10 cellular contexts compared by ENCODE assay signal in the genomic region with DNA sequence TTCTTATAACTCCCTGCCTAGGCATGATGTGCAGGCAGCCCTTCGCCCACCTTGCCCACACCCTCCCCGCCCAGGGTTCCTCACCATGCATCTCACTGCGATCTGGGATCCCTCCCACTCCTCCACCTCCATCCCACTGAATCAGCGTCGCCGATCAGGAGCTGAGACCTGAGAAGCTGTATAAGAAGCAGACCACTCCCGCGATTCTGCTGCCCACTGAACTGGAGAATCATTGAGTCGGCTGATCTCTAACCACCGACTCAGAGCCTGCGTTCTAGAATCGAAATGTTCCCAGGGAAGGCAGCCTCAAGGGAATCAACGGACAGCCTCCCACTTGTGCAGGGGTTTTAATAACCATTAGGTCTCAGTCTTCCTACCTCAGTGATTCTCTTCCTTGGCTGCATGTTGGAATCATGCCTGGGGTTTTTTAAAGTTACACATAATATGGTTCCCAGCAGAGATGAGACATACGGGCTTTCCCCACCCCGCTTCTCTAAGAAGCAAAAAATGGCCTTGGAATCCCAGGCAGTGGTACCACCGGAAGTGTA.
A peak's percentile ranks its signal among the peaks of the same experiment; 100 is the strongest.
DNase-seq lines count a peak whose midpoint lies in the region; ATAC-seq and TF ChIP-seq lines count a peak whose summit lies in the region.
"Had no signal": no experiment of that assay in that cellular context is flagged by ENCODE, and none has a peak within 500 bp of the region (broad histone marks: within the 10 kb centered on the region; RNA-seq: fewer than 3 reads in every experiment).

No MANE protein-coding gene starts in this region.

- H2AFZ ChIP-seq in SK-N-SH (ENCODE audit: low read depth) (no peak overlapping the region), hepatocyte (no peak overlapping the region)

- H3K4me2 ChIP-seq in SK-N-SH: peak overlapping the region; percentile 30; the same call in 1 of the 2 replicates
- H3K4me2 ChIP-seq in hepatocyte: no peak overlapping the region

- H3K4me1 ChIP-seq in SK-N-SH (ENCODE audit: control insufficient read depth in 1 of 2, insufficient read depth in 2 of 2, low read depth in 1 of 2, low read length in 1 of 2) (peaks cover 0 to 36% of the 10 kb centered on the region in 2 experiments; a peak in 3 of 4 replicates), hepatocyte (ENCODE audit: insufficient read depth) (peaks cover 11% of the 10 kb centered on the region), subcutaneous abdominal adipose tissue (ENCODE audit: control insufficient read depth in 5 of 5, insufficient read depth in 5 of 5, low read length in 5 of 5) (peaks cover 27 to 61% (median 38%) of the 10 kb centered on the region in 5 donors), left lung (peaks cover 0 to 63% of the 10 kb centered on the region in 2 donors)

- no peak for TF ChIP-seq RAD21 in SK-N-SH (IDR thresholded peaks at IDR 0.05; ENCODE audit: low read length)

- intact Hi-C loops in left lung (cut with DNase I): no loop called here

- H3K4me3 ChIP-seq in SK-N-SH (ENCODE audit: low read depth in 2 of 2, low read length in 1 of 2) (no peak overlapping the region), brain microvascular endothelial cell (ENCODE audit: low read depth, low read length) (no peak overlapping the region), hepatocyte (no peak overlapping the region), subcutaneous abdominal adipose tissue (ENCODE audit: low read depth in 1 of 5, low read length in 5 of 5) (peak overlapping the region in 4 of 5 donors; percentile 7 to 45 (median 23)), left lung (no peak overlapping the region)

- DNase-seq in SK-N-SH (no peak), brain microvascular endothelial cell (no peak), hepatocyte (ENCODE audit: low spot score) (no peak), left lung (no peak), NOMO-1 (lab: John Stamatoyannopoulos, UW; ENCODE audit: unreplicated experiment in 2 of 2) (no peak)
- DNase-seq in activated CD4-positive, alpha-beta T cell treated with anti-CD3 and anti-CD28 coated beads for 4 hours: no peak
- DNase-seq: NCI-H1048 had no signal

- H3K79me2 ChIP-seq in SK-N-SH (ENCODE audit: insufficient read depth): no peaks in the 10 kb centered on the region
- no peaks in the 10 kb centered on the region for H3K79me2 ChIP-seq in hepatocyte

- H3K9me2 ChIP-seq in SK-N-SH: no peaks in the 10 kb centered on the region
- no peaks in the 10 kb centered on the region for H3K9me2 ChIP-seq in hepatocyte (replicated peaks; ENCODE audit: insufficient read depth)

- H3K27ac ChIP-seq in SK-N-SH (ENCODE audit: low read depth in 2 of 2, low read length in 1 of 2): peak overlapping the region in 1 of 2 experiments; percentile 93; a peak in 2 of 4 replicates
- peak overlapping the region; percentile 93 for H3K27ac ChIP-seq in brain microvascular endothelial cell
- peak overlapping the region; percentile 70 for H3K27ac ChIP-seq in hepatocyte
- H3K27ac ChIP-seq in subcutaneous abdominal adipose tissue (ENCODE audit: low read depth, low read length): peak overlapping the region; percentile 95
- H3K27ac ChIP-seq in left lung: peak overlapping the region in 1 of 2 donors; percentile 15
- H3K27ac ChIP-seq: 22Rv1 had no signal

- POLR2A ChIA-PET in SK-N-SH (lab: Yijun Ruan, JAX): no interaction called here

- CTCF ChIA-PET in SK-N-SH (lab: Yijun Ruan, JAX): interaction anchor here (0.6 to 5.3 kb wide), 9 partner anchors 9 to 232 kb away, joined by 3 to 25 read pairs (median 3); no protein-coding TSS in a partner anchor

- no peak for TF ChIP-seq CTCF in SK-N-SH (IDR thresholded peaks at IDR 0.05)
- TF ChIP-seq CTCF in brain microvascular endothelial cell (IDR thresholded peaks at IDR 0.05; ENCODE audit: low read depth, low read length, missing control alignments): no peak
- TF ChIP-seq CTCF in hepatocyte (IDR thresholded peaks at IDR 0.05; ENCODE audit: poor library complexity): no peak
- no peak for TF ChIP-seq CTCF in left lung (IDR thresholded peaks at IDR 0.05)

- H3K9ac ChIP-seq in SK-N-SH: no peak overlapping the region
- H3K9ac ChIP-seq in subcutaneous abdominal adipose tissue (ENCODE audit: low read length in 5 of 5): peak overlapping the region; percentile 47 to 85 (median 72)

- 94% methylated on average over 16 of the region's 16 CpGs for WGBS in SK-N-SH (ENCODE audit: low lambda C conversion rate)
- 90% methylated on average over 16 of the region's 16 CpGs for WGBS in hepatocyte (ENCODE audit: low lambda C conversion rate, missing lambda C conversion rate)

- ATAC-seq in SK-N-SH treated with all-trans-retinoic acid at 6 μM for 48 hours (no peak), left lung (no peak)

- H3K36me3 ChIP-seq in SK-N-SH (replicated peaks in 1 of 2; ENCODE audit: control insufficient read depth in 1 of 2, insufficient read depth in 2 of 2, low read length in 1 of 2) (no peaks in the 10 kb centered on the region), brain microvascular endothelial cell (replicated peaks) (no peaks in the 10 kb centered on the region), hepatocyte (replicated peaks; ENCODE audit: insufficient read depth, low read depth) (no peaks in the 10 kb centered on the region), subcutaneous abdominal adipose tissue (ENCODE audit: control insufficient read depth in 5 of 5, insufficient read depth in 5 of 5, low read length in 5 of 5) (no peaks in the 10 kb centered on the region), left lung (no peaks in the 10 kb centered on the region)

- in situ Hi-C loops in brain microvascular endothelial cell (cut with HindIII; ENCODE audit: low pct_ligation_motif_present, low sequenced_read_pairs): no loop called here

- H3K9me3 ChIP-seq in SK-N-SH (no peaks in the 10 kb centered on the region), hepatocyte (ENCODE audit: low read depth) (no peaks in the 10 kb centered on the region), subcutaneous abdominal adipose tissue (ENCODE audit: control insufficient read depth in 5 of 5, low read length in 5 of 5) (peaks cover 0 to 5% (median 0%) of the 10 kb centered on the region in 5 donors), left lung (no peaks in the 10 kb centered on the region)

- H3K27me3 ChIP-seq in SK-N-SH (ENCODE audit: insufficient read depth): no peaks in the 10 kb centered on the region
- H3K27me3 ChIP-seq in brain microvascular endothelial cell (replicated peaks): no peaks in the 10 kb centered on the region
- no peaks in the 10 kb centered on the region for H3K27me3 ChIP-seq in hepatocyte
- peaks cover 0 to 6% (median 0%) of the 10 kb centered on the region in 5 donors for H3K27me3 ChIP-seq in subcutaneous abdominal adipose tissue (ENCODE audit: control insufficient read depth in 5 of 5, insufficient read depth in 4 of 5, low read length in 5 of 5)
- H3K27me3 ChIP-seq in left lung: peaks cover 0 to 19% of the 10 kb centered on the region in 2 donors

- peaks cover 27% of the 10 kb centered on the region for H3F3A ChIP-seq in SK-N-SH (replicated peaks; ENCODE audit: insufficient read depth)

- no peak for TF ChIP-seq EP300 in SK-N-SH (IDR thresholded peaks at IDR 0.05; ENCODE audit: borderline replicate concordance in 1 of 2, low read depth in 1 of 2, low read length in 1 of 2)

- no peaks in the 10 kb centered on the region for H4K20me1 ChIP-seq in SK-N-SH (ENCODE audit: insufficient read depth)
- no peaks in the 10 kb centered on the region for H4K20me1 ChIP-seq in hepatocyte (ENCODE audit: insufficient read depth, poor library complexity, severe bottlenecking)

TF ChIP-seq in SK-N-SH, 30 proteins besides CTCF, POLR2A, EP300 and RAD21 (continues in another document):
- TF ChIP-seq RXRA (IDR thresholded peaks at IDR 0.05; ENCODE audit: borderline replicate concordance, low read depth): no peak

TF ChIP-seq in SK-N-SH treated with all-trans-retinoic acid at 6 μM for 48 hours, 23 proteins besides CTCF, POLR2A, EP300 and RAD21 (continues in another document):
- TF ChIP-seq, protein P1, sequence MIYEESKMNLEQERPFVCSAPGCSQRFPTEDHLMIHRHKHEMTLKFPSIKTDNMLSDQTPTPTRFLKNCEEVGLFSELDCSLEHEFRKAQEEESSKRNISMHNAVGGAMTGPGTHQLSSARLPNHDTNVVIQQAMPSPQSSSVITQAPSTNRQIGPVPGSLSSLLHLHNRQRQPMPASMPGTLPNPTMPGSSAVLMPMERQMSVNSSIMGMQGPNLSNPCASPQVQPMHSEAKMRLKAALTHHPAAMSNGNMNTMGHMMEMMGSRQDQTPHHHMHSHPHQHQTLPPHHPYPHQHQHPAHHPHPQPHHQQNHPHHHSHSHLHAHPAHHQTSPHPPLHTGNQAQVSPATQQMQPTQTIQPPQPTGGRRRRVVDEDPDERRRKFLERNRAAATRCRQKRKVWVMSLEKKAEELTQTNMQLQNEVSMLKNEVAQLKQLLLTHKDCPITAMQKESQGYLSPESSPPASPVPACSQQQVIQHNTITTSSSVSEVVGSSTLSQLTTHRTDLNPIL (CRISPR knock-in tag; IDR thresholded peaks at IDR 0.05; ENCODE audit: low read depth): no peak
- TF ChIP-seq OSR1 (CRISPR knock-in tag; IDR thresholded peaks at IDR 0.05) (no peak), ARNTL (CRISPR knock-in tag; IDR thresholded peaks at IDR 0.05; ENCODE audit: borderline replicate concordance, low read depth) (no peak), ZNF70 (CRISPR knock-in tag; IDR thresholded peaks at IDR 0.05) (no peak)
- TF ChIP-seq, protein P2, sequence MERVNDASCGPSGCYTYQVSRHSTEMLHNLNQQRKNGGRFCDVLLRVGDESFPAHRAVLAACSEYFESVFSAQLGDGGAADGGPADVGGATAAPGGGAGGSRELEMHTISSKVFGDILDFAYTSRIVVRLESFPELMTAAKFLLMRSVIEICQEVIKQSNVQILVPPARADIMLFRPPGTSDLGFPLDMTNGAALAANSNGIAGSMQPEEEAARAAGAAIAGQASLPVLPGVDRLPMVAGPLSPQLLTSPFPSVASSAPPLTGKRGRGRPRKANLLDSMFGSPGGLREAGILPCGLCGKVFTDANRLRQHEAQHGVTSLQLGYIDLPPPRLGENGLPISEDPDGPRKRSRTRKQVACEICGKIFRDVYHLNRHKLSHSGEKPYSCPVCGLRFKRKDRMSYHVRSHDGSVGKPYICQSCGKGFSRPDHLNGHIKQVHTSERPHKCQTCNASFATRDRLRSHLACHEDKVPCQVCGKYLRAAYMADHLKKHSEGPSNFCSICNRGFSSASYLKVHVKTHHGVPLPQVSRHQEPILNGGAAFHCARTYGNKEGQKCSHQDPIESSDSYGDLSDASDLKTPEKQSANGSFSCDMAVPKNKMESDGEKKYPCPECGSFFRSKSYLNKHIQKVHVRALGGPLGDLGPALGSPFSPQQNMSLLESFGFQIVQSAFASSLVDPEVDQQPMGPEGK (CRISPR knock-in tag; IDR thresholded peaks at IDR 0.05; ENCODE audit: borderline replicate concordance): no peak

Comparison
In these comparisons a context has a peak if more than half of its experiments do, and no peak if none do; other contexts are left out.
1. H3K4me3 ChIP-seq: peak in subcutaneous abdominal adipose tissue (4 of 5); none in SK-N-SH (0 of 2), brain microvascular endothelial cell (single experiment), hepatocyte (single experiment) and left lung (0 of 2).